Comparison of ENCODE assay signal across 8 cellular contexts in genomic region chr10:13717936-13718772, GRCh38.
DNase-seq lines count a peak whose midpoint lies in the region; ATAC-seq and TF ChIP-seq lines count a peak whose summit lies in the region.

No MANE protein-coding gene starts in this region.

- H3K27ac Mint-ChIP-seq in CD4-positive, alpha-beta memory T cell, result peak overlapping the region in 3 of 7 donors; percentile 8 to 73 (median 23)
- H3K27ac Mint-ChIP-seq in activated naive CD4-positive, alpha-beta T cell treated with anti-CD3 and anti-CD28 coated beads, Interleukin-2, amount 50 U/mL, for 24 hours, result no peak overlapping the region

- H3K4me3 Mint-ChIP-seq in CD4-positive, alpha-beta memory T cell, result peak overlapping the region; percentile 23 to 82 (median 76)
- peak overlapping the region; percentile 77 for H3K4me3 Mint-ChIP-seq in activated naive CD4-positive, alpha-beta T cell treated with anti-CD3 and anti-CD28 coated beads, Interleukin-2, amount 50 U/mL, for 24 hours

- H3K27me3 ChIP-seq in CD4-positive, alpha-beta memory T cell (ENCODE audit: insufficient read depth, low read length), result no peaks in the 10 kb centered on the region
- no peaks in the 10 kb centered on the region for H3K27me3 ChIP-seq in Panc1 (ENCODE audit: control insufficient read depth, insufficient read depth, low read length)

- no peak overlapping the region for H3K27ac ChIP-seq in CD4-positive, alpha-beta memory T cell (ENCODE audit: low read depth, low read length)
- H3K27ac ChIP-seq in Panc1 (ENCODE audit: low read length), result no peak overlapping the region

- in situ Hi-C loops in Panc1 (cut with HindIII; ENCODE audit: low pct_unique_long_range_greater_than_20kb, low sequenced_read_pairs) (no loop called here), GM13977 (cut with MboI; ENCODE audit: low pct_unique_long_range_greater_than_20kb, low sequenced_read_pairs, unreplicated experiment) (loop anchor here (10.0 kb wide), 1 partner anchor 57 kb away; no protein-coding TSS in a partner anchor)

- ATAC-seq in HG02610 (IDR thresholded peaks at IDR 0.05; ENCODE audit: unreplicated experiment) (peak; percentile 41), Panc1 (peak; percentile 90), GM18861 (IDR thresholded peaks at IDR 0.05; ENCODE audit: unreplicated experiment) (no peak)

- peaks cover 9 to 19% (median 12%) of the 10 kb centered on the region in 4 donors for H3K4me1 Mint-ChIP-seq in CD4-positive, alpha-beta memory T cell
- H3K4me1 Mint-ChIP-seq in activated naive CD4-positive, alpha-beta T cell treated with anti-CD3 and anti-CD28 coated beads, Interleukin-2, amount 50 U/mL, for 24 hours, result peaks cover 16% of the 10 kb centered on the region

- intact Hi-C loops in CD4-positive, alpha-beta memory T cell (cut with micrococcal nuclease), result no loop called here
- intact Hi-C loops in Panc1 (cut with micrococcal nuclease; ENCODE audit: unreplicated experiment) (no loop called here), posterior cingulate gyrus (cut with DNase I) (no loop called here)

- no peak for TF ChIP-seq CTCF in Panc1 (IDR thresholded peaks at IDR 0.05)
- TF ChIP-seq CTCF in GM13977 (IDR thresholded peaks at IDR 0.05; ENCODE audit: extremely low read depth, insufficient read depth, missing control alignments), result no peak

- DNase-seq in CD4-positive, alpha-beta memory T cell, result peak; percentile 22 to 57 (median 28)
- DNase-seq in Panc1 (ENCODE audit: low read depth, low spot score) (no peak), glomerular visceral epithelial cell (ENCODE audit: extremely low spot score) (peak; percentile 97), posterior cingulate gyrus (peak; percentile 24 to 93 (median 62)), GM13977 (ENCODE audit: low spot score) (no peak)

- peaks cover 0 to 7% of the 10 kb centered on the region in 2 donors for H3K36me3 Mint-ChIP-seq in CD4-positive, alpha-beta memory T cell
- H3K36me3 Mint-ChIP-seq in activated naive CD4-positive, alpha-beta T cell treated with anti-CD3 and anti-CD28 coated beads, Interleukin-2, amount 50 U/mL, for 24 hours, result no peaks in the 10 kb centered on the region

- no TSS peak for BruUV-seq in Panc1 (replicated peaks; lab: Mats Ljungman, UMichigan)

- H3K36me3 ChIP-seq in CD4-positive, alpha-beta memory T cell (ENCODE audit: insufficient read depth, low read length), result no peaks in the 10 kb centered on the region
- no peaks in the 10 kb centered on the region for H3K36me3 ChIP-seq in Panc1 (ENCODE audit: control insufficient read depth, insufficient read depth, low read length)

- H3K9me3 Mint-ChIP-seq in CD4-positive, alpha-beta memory T cell, result peaks cover 0 to 3% (median 0%) of the 10 kb centered on the region in 8 donors
- no peaks in the 10 kb centered on the region for H3K9me3 Mint-ChIP-seq in activated naive CD4-positive, alpha-beta T cell treated with anti-CD3 and anti-CD28 coated beads, Interleukin-2, amount 50 U/mL, for 24 hours

- no peak overlapping the region for H3K4me3 ChIP-seq in CD4-positive, alpha-beta memory T cell (ENCODE audit: low read length in 2 of 2)
- H3K4me3 ChIP-seq in Panc1 (ENCODE audit: low read depth in 2 of 2, low read length in 2 of 2), result peak overlapping the region; percentile 15 to 26

- peaks cover 0 to 2% of the 10 kb centered on the region in 2 donors for H3K27me3 Mint-ChIP-seq in CD4-positive, alpha-beta memory T cell
- no peaks in the 10 kb centered on the region for H3K27me3 Mint-ChIP-seq in activated naive CD4-positive, alpha-beta T cell treated with anti-CD3 and anti-CD28 coated beads, Interleukin-2, amount 50 U/mL, for 24 hours

- CTCF ChIA-PET in CD4-positive, alpha-beta memory T cell (lab: Charles Lee; ENCODE audit: partially characterized antibody), result interaction anchor here (1.1 kb wide), 1 partner anchor 55 kb away, joined by 4 read pairs; no protein-coding TSS in a partner anchor
- CTCF ChIA-PET in Panc1 (lab: Charles Lee), result interaction anchor here (0.6 kb wide), 1 partner anchor 249 kb away, joined by 3 read pairs; no protein-coding TSS in a partner anchor

- POLR2A ChIA-PET in CD4-positive, alpha-beta memory T cell (lab: Charles Lee; ENCODE audit: partially characterized antibody), result no interaction called here
- POLR2A ChIA-PET in Panc1 (lab: Charles Lee), result no interaction called here

- no peaks in the 10 kb centered on the region for H3K9me3 ChIP-seq in CD4-positive, alpha-beta memory T cell (ENCODE audit: control insufficient read depth in 1 of 2, low read length in 2 of 2)
- no peaks in the 10 kb centered on the region for H3K9me3 ChIP-seq in Panc1 (ENCODE audit: control insufficient read depth, insufficient read depth, low read depth, low read length)

- H3K4me1 ChIP-seq in CD4-positive, alpha-beta memory T cell (ENCODE audit: insufficient read depth, low read length), result peaks cover 16% of the 10 kb centered on the region
- peaks cover 5% of the 10 kb centered on the region; the same call in 1 of the 2 replicates for H3K4me1 ChIP-seq in Panc1 (ENCODE audit: control insufficient read depth, insufficient read depth, low read length)

Comparison
In these comparisons a context has a peak if more than half of its experiments do, and no peak if none do; other contexts are left out.
1. DNase-seq: peak in CD4-positive, alpha-beta memory T cell (5 of 5), glomerular visceral epithelial cell (single experiment) and posterior cingulate gyrus (10 of 10); none in Panc1 (single experiment) and GM13977 (single experiment).
2. H3K4me3 ChIP-seq: peak in Panc1 (2 of 2); none in CD4-positive, alpha-beta memory T cell (0 of 2).